In the genomic region with DNA sequence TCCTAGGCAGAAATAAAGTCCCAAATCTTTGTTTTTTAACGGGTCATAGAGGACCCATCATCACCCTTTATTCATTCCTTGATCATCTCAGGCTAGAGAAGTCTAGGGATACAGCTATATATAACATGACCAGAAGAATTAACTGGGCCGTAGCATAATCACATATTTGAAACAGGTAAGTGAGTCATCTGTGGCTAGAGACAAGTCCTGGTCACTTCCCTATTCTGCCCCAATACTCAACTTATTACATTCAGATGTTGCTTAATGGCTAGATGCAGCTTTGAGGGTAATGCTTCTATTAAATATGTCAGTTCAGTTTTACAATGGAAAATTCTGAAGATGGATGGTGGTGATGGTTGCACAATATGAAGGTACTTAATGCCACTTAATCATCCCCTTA, we compare ENCODE assay signal across 1 cellular context.
TF ChIP-seq lines count a peak whose summit lies in the region.

No MANE protein-coding gene starts in this region.

TF ChIP-seq in HepG2, 621 proteins besides CTCF, POLR2A, EP300 and RAD21:
- TF ChIP-seq, protein P1, sequence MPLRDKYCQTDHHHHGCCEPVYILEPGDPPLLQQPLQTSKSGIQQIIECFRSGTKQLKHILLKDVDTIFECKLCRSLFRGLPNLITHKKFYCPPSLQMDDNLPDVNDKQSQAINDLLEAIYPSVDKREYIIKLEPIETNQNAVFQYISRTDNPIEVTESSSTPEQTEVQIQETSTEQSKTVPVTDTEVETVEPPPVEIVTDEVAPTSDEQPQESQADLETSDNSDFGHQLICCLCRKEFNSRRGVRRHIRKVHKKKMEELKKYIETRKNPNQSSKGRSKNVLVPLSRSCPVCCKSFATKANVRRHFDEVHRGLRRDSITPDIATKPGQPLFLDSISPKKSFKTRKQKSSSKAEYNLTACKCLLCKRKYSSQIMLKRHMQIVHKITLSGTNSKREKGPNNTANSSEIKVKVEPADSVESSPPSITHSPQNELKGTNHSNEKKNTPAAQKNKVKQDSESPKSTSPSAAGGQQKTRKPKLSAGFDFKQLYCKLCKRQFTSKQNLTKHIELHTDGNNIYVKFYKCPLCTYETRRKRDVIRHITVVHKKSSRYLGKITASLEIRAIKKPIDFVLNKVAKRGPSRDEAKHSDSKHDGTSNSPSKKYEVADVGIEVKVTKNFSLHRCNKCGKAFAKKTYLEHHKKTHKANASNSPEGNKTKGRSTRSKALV (CRISPR knock-in tag; IDR thresholded peaks at IDR 0.05) = no peak
- TF ChIP-seq, protein P2, sequence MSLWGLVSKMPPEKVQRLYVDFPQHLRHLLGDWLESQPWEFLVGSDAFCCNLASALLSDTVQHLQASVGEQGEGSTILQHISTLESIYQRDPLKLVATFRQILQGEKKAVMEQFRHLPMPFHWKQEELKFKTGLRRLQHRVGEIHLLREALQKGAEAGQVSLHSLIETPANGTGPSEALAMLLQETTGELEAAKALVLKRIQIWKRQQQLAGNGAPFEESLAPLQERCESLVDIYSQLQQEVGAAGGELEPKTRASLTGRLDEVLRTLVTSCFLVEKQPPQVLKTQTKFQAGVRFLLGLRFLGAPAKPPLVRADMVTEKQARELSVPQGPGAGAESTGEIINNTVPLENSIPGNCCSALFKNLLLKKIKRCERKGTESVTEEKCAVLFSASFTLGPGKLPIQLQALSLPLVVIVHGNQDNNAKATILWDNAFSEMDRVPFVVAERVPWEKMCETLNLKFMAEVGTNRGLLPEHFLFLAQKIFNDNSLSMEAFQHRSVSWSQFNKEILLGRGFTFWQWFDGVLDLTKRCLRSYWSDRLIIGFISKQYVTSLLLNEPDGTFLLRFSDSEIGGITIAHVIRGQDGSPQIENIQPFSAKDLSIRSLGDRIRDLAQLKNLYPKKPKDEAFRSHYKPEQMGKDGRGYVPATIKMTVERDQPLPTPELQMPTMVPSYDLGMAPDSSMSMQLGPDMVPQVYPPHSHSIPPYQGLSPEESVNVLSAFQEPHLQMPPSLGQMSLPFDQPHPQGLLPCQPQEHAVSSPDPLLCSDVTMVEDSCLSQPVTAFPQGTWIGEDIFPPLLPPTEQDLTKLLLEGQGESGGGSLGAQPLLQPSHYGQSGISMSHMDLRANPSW (CRISPR knock-in tag; IDR thresholded peaks at IDR 0.05; ENCODE audit: borderline replicate concordance) = no peak
- TF ChIP-seq, protein P3, sequence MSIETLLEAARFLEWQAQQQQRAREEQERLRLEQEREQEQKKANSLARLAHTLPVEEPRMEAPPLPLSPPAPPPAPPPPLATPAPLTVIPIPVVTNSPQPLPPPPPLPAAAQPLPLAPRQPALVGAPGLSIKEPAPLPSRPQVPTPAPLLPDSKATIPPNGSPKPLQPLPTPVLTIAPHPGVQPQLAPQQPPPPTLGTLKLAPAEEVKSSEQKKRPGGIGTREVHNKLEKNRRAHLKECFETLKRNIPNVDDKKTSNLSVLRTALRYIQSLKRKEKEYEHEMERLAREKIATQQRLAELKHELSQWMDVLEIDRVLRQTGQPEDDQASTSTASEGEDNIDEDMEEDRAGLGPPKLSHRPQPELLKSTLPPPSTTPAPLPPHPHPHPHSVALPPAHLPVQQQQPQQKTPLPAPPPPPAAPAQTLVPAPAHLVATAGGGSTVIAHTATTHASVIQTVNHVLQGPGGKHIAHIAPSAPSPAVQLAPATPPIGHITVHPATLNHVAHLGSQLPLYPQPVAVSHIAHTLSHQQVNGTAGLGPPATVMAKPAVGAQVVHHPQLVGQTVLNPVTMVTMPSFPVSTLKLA (IDR thresholded peaks at IDR 0.05) = no peak
- peak; percentile 10; the same call in 1 of the 2 replicates for TF ChIP-seq CEBPB (IDR thresholded peaks at IDR 0.05; ENCODE audit: borderline replicate concordance, low read depth, low read length)
- TF ChIP-seq, protein P4, sequence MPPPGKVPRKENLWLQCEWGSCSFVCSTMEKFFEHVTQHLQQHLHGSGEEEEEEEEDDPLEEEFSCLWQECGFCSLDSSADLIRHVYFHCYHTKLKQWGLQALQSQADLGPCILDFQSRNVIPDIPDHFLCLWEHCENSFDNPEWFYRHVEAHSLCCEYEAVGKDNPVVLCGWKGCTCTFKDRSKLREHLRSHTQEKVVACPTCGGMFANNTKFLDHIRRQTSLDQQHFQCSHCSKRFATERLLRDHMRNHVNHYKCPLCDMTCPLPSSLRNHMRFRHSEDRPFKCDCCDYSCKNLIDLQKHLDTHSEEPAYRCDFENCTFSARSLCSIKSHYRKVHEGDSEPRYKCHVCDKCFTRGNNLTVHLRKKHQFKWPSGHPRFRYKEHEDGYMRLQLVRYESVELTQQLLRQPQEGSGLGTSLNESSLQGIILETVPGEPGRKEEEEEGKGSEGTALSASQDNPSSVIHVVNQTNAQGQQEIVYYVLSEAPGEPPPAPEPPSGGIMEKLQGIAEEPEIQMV (CRISPR knock-in tag; IDR thresholded peaks at IDR 0.05; ENCODE audit: low read depth) = no peak
- TF ChIP-seq, protein P5, sequence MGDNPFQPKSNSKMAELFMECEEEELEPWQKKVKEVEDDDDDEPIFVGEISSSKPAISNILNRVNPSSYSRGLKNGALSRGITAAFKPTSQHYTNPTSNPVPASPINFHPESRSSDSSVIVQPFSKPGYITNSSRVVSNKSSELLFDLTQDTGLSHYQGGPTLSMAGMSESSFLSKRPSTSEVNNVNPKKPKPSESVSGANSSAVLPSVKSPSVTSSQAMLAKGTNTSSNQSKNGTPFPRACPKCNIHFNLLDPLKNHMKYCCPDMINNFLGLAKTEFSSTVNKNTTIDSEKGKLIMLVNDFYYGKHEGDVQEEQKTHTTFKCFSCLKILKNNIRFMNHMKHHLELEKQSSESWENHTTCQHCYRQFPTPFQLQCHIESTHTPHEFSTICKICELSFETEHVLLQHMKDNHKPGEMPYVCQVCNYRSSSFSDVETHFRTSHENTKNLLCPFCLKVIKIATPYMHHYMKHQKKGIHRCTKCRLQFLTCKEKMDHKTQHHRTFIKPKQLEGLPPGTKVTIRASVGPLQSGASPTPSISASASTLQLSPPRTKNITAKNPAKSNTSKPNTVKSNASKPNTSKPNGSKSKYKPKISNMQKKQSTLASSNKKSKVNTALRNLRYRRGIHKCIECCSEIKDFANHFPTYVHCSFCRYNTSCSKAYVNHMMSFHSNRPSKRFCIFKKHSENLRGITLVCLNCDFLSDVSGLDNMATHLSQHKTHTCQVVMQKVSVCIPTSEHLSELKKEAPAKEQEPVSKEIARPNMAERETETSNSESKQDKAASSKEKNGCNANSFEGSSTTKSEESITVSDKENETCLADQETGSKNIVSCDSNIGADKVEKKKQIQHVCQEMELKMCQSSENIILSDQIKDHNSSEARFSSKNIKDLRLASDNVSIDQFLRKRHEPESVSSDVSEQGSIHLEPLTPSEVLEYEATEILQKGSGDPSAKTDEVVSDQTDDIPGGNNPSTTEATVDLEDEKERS (CRISPR knock-in tag; IDR thresholded peaks at IDR 0.05) = no peak
- TF ChIP-seq, protein P6, sequence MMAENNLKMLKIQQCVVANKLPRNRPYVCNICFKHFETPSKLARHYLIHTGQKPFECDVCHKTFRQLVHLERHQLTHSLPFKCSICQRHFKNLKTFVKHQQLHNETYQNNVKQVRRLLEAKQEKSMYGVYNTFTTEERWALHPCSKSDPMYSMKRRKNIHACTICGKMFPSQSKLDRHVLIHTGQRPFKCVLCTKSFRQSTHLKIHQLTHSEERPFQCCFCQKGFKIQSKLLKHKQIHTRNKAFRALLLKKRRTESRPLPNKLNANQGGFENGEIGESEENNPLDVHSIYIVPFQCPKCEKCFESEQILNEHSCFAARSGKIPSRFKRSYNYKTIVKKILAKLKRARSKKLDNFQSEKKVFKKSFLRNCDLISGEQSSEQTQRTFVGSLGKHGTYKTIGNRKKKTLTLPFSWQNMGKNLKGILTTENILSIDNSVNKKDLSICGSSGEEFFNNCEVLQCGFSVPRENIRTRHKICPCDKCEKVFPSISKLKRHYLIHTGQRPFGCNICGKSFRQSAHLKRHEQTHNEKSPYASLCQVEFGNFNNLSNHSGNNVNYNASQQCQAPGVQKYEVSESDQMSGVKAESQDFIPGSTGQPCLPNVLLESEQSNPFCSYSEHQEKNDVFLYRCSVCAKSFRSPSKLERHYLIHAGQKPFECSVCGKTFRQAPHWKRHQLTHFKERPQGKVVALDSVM (CRISPR knock-in tag; IDR thresholded peaks at IDR 0.05) = no peak
- TF ChIP-seq ZSCAN31 (CRISPR knock-in tag; IDR thresholded peaks at IDR 0.05; ENCODE audit: low read depth) = no peak
TF ChIP-seq in HepG2: peak in this region for 1.
